Comparison of ENCODE assay signal across 9 cellular contexts in the genomic region with DNA sequence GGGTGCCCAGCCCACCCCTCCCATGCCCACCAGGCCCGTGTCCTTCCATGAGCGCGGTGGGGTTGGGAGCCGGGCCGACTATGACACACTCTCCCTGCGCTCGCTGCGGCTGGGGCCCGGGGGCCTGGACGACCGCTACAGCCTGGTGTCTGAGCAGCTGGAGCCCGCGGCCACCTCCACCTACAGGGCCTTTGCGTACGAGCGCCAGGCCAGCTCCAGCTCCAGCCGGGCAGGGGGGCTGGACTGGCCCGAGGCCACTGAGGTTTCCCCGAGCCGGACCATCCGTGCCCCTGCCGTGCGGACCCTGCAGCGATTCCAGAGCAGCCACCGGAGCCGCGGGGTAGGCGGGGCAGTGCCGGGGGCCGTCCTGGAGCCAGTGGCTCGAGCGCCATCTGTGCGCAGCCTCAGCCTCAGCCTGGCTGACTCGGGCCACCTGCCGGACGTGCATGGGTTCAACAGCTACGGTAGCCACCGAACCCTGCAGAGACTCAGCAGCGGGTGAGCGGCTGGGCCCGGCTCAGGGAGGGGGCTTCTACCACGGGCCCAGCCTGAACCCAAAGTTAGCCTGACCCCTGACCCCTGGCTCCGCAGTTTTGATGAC. TPM values are rescaled to one million over a fixed set of nuclear protein-coding genes. Genes with fewer than 3 reads are reported as not detected.
A peak's percentile ranks its signal among the peaks of the same experiment; 100 is the strongest.
DNase-seq lines count a peak whose midpoint lies in the region; ATAC-seq and TF ChIP-seq lines count a peak whose summit lies in the region.
"Had no signal": no experiment of that assay in that cellular context is flagged by ENCODE, and none has a peak within 500 bp of the region (broad histone marks: within the 10 kb centered on the region; RNA-seq: fewer than 3 reads in every experiment).

No MANE protein-coding gene starts in this region.

- peak overlapping the region in 1 of 6 donors; percentile 29 for H3K27ac Mint-ChIP-seq in naive B cell

- peaks cover 0 to 24% (median 9%) of the 10 kb centered on the region in 4 donors for H3K4me1 ChIP-seq in Peyer's patch

- no peaks in the 10 kb centered on the region for H3K9me3 ChIP-seq in Peyer's patch

- no peaks in the 10 kb centered on the region for H3K27me3 ChIP-seq in Peyer's patch

- ATAC-seq in naive B cell (ENCODE audit: low read depth in 2 of 2), result peak; percentile 86 to 92
- ATAC-seq: left colon had no signal

- H3K27me3 Mint-ChIP-seq in naive B cell, result peaks cover 0 to 11% (median 11%) of the 10 kb centered on the region in 3 donors

- DNase-seq in ELF-1 (ENCODE audit: low read depth, low spot score), result peak; percentile 91
- DNase-seq in HCEC 1CT, result peak; percentile 77
- peak in 2 of 3 donors; percentile 77 to 86 for DNase-seq in Peyer's patch
- DNase-seq in cerebellum (ENCODE audit: low spot score), result peak; percentile 81
- peak; percentile 61 for DNase-seq in naive B cell
- no peak for DNase-seq in NCI-H2171 (lab: John Stamatoyannopoulos, UW)
- no peak for DNase-seq in DMS153 treated with DMSO at 0.1 percent for 48 hours (lab: John Stamatoyannopoulos, UW; ENCODE audit: unreplicated experiment)
- no peak for DNase-seq in DMS114 treated with DMSO at 0.1 percent for 48 hours (lab: John Stamatoyannopoulos, UW; ENCODE audit: unreplicated experiment)

- peaks cover 0 to 1% (median 0%) of the 10 kb centered on the region in 7 donors for H3K9me3 Mint-ChIP-seq in naive B cell

- TF ChIP-seq POLR2A in Peyer's patch (IDR thresholded peaks at IDR 0.05), result no peak

- peaks cover 0 to 24% (median 0%) of the 10 kb centered on the region in 3 donors for H3K36me3 ChIP-seq in Peyer's patch

- TF ChIP-seq CTCF in Peyer's patch (IDR thresholded peaks at IDR 0.05), result peak in 5 of 6 experiments; percentile 31 to 67 (median 47)

- peak overlapping the region in 6 of 8 donors; percentile 29 to 73 (median 62) for H3K4me3 Mint-ChIP-seq in naive B cell

- peak overlapping the region in 2 of 4 donors; percentile 9 to 66 for H3K27ac ChIP-seq in Peyer's patch

- peak overlapping the region; percentile 26 to 50 (median 46) for H3K4me3 ChIP-seq in Peyer's patch

- H3K36me3 Mint-ChIP-seq in naive B cell, result no peaks in the 10 kb centered on the region

- peaks cover 0 to 14% (median 12%) of the 10 kb centered on the region in 3 donors for H3K4me1 Mint-ChIP-seq in naive B cell

RNA-seq across cellular contexts. Expression of a gene that starts 3.0 kb away (rescaled TPM):
- total RNA-seq in Peyer's patch (100 to 1,000 TPM in 3 of 4 donors, 10 to 100 TPM in 1; 95.7 to 254 (median 202) TPM), cerebellum (0.73 TPM)
- polyA plus RNA-seq in naive B cell (ENCODE audit: low read depth in 6 of 6), result under 1 TPM in 2 of 6 donors, not detected in 4; 0.09 to 0.13 TPM

RNA-seq across cellular contexts. Expression of a gene that starts 17.8 kb away (rescaled TPM):
- total RNA-seq in Peyer's patch (100 to 1,000 TPM in 3 of 4 donors, 10 to 100 TPM in 1; 82.3 to 143 (median 111) TPM), cerebellum (6.3 TPM)
- 10 to 100 TPM; 30.4 to 72.0 (median 53.5) TPM for polyA plus RNA-seq in naive B cell (ENCODE audit: low read depth in 6 of 6)

RNA-seq across cellular contexts. Expression of a gene that starts 27.7 kb away (rescaled TPM):
- total RNA-seq in Peyer's patch (10 to 100 TPM in 2 of 4 donors, 1 to 10 TPM in 2; 2.5 to 36.3 (median 9.3) TPM), cerebellum (59.2 TPM)
- not detected for polyA plus RNA-seq in naive B cell (ENCODE audit: low read depth in 6 of 6)

RNA-seq across cellular contexts. Expression of a gene that starts 44.8 kb away (rescaled TPM):
- 100 to 1,000 TPM; 161 to 474 (median 254) TPM for total RNA-seq in Peyer's patch
- total RNA-seq in cerebellum, result not detected
- polyA plus RNA-seq in naive B cell (ENCODE audit: low read depth in 6 of 6), result 1 to 10 TPM in 5 of 6 donors, not detected in 1; 1.9 to 4.5 (median 3.4) TPM

RNA-seq across cellular contexts. Expression of a gene that starts 53.0 kb away (rescaled TPM):
- 10 to 100 TPM; 21.0 to 42.7 (median 31.7) TPM for total RNA-seq in Peyer's patch
- total RNA-seq in cerebellum, result 26.9 TPM
- polyA plus RNA-seq in naive B cell (ENCODE audit: low read depth in 6 of 6), result 10 to 100 TPM in 4 of 6 donors, 1 to 10 TPM in 2; 5.5 to 12.3 (median 10.3) TPM

Comparison
In these comparisons a context has a peak if more than half of its experiments do, and no peak if none do; other contexts are left out.
1. DNase-seq: peak in ELF-1 (single experiment), HCEC 1CT (single experiment), Peyer's patch (2 of 3), cerebellum (single experiment) and naive B cell (single experiment); none in NCI-H2171 (single experiment), DMS153 treated with DMSO at 0.1 percent for 48 hours (single experiment) and DMS114 treated with DMSO at 0.1 percent for 48 hours (single experiment).
2. RNA of a gene that starts 3.0 kb away (total RNA-seq): 95.7 to 254 TPM in Peyer's patch; 0.73 TPM in cerebellum (single experiment); every median in the first group is over 10 times any median in the second.
3. RNA of a gene that starts 17.8 kb away (total RNA-seq): 82.3 to 143 TPM in Peyer's patch; 6.3 TPM in cerebellum (single experiment); every median in the first group is over 10 times any median in the second.